15 cellular contexts compared by ENCODE assay signal in the genomic region with DNA sequence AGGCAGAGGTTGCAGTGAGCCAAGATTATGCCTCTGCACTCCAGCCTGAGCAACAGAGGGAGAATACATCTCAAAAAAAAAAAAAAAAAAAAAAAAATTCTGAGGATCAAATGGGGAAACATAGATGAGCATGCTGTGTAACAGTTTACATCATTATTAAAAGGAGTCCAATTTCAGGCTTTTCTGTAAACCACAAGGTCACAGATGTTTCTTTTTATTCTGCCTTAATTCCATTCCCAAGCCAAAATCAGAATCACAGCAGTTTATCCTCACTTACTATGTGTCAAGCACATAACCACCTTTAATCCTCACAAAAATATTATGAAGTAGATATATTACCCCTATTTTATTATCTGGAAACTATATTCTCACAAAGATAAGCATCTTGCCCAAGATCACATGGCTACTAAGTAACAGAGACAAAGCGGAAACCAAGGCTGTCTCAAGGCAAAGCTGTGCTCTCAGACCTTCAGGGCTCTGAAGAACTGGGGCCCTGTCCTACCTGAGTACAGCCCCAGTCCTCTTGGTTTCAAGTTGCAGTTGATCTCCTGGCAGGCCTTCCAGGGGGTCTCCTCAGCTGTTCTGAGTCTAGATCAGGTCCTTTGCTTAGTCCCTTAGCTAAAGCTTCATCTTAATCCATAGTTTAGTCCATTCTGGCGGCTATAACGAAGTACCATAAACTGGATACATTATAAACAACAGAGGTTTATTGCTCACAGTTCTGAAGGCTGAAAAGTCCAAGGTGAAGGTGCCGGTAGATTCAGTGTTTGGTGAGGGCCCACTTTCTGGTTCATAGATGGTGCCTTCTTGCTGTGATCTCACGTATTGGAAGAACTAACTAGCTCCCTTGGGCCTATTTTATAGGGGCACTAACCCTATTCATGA.
DNase-seq lines count a peak whose midpoint lies in the region; ATAC-seq and TF ChIP-seq lines count a peak whose summit lies in the region.
"Had no signal": no experiment of that assay in that cellular context is flagged by ENCODE, and none has a peak within 500 bp of the region (broad histone marks: within the 10 kb centered on the region; RNA-seq: fewer than 3 reads in every experiment).

No MANE protein-coding gene starts in this region.

- TF ChIP-seq CTCF in AG10803 (conservative IDR thresholded peaks at IDR 0.05; ENCODE audit: low read length) (no peak), esophagus squamous epithelium (IDR thresholded peaks at IDR 0.05) (no peak), osteocyte (IDR thresholded peaks at IDR 0.05) (no peak)

- peak overlapping the region; percentile 99 for H3K27ac Mint-ChIP-seq in osteocyte (ENCODE audit: unreplicated experiment)
- no peak overlapping the region for H3K27ac Mint-ChIP-seq in activated naive CD4-positive, alpha-beta T cell treated with anti-CD3 and anti-CD28 coated beads for 36 hours

- H3K4me3 Mint-ChIP-seq in osteocyte (ENCODE audit: unreplicated experiment): no peak overlapping the region
- H3K4me3 Mint-ChIP-seq in activated naive CD4-positive, alpha-beta T cell treated with anti-CD3 and anti-CD28 coated beads for 36 hours: no peak overlapping the region

- H3K27ac ChIP-seq in esophagus squamous epithelium: peak overlapping the region in 3 of 4 donors; percentile 55 to 59 (median 57)
- H3K27ac ChIP-seq: pancreas, WERI-Rb-1 had no signal

- H3K4me3 ChIP-seq in AG10803 (ENCODE audit: low read length): no peak overlapping the region
- H3K4me3 ChIP-seq in esophagus squamous epithelium: no peak overlapping the region
- H3K4me3 ChIP-seq: pancreas, transverse colon had no signal

- H3K36me3 Mint-ChIP-seq in osteocyte (ENCODE audit: unreplicated experiment): peaks cover 10% of the 10 kb centered on the region
- no peaks in the 10 kb centered on the region for H3K36me3 Mint-ChIP-seq in activated naive CD4-positive, alpha-beta T cell treated with anti-CD3 and anti-CD28 coated beads for 36 hours (ENCODE audit: low read depth)

- peaks cover 86% of the 10 kb centered on the region for H3K4me1 Mint-ChIP-seq in osteocyte (ENCODE audit: unreplicated experiment)
- no peaks in the 10 kb centered on the region for H3K4me1 Mint-ChIP-seq in activated naive CD4-positive, alpha-beta T cell treated with anti-CD3 and anti-CD28 coated beads for 36 hours (ENCODE audit: low read depth)

- intact Hi-C loops in esophagus squamous epithelium (cut with DNase I): no loop called here
- intact Hi-C loops in activated naive CD4-positive, alpha-beta T cell treated with anti-CD3 and anti-CD28 coated beads for 36 hours (cut with micrococcal nuclease): no loop called here

- CTCF ChIA-PET in activated naive CD4-positive, alpha-beta T cell treated with anti-CD3 and anti-CD28 coated beads for 36 hours (lab: Charles Lee): no interaction called here

- peaks cover 0 to 10% (median 0%) of the 10 kb centered on the region in 4 donors for H3K27me3 ChIP-seq in esophagus squamous epithelium
- H3K27me3 ChIP-seq: BE2C, transverse colon had no signal

- DNase-seq in AG10803 (ENCODE audit: low read depth) (peak; percentile 87), LHCN-M2 (ENCODE audit: low read depth) (peak; percentile 68), esophagus squamous epithelium (lab: John Stamatoyannopoulos, UW) (no peak), osteocyte (ENCODE audit: extremely low spot score, unreplicated experiment) (no peak), kidney tubule cell (ENCODE audit: low spot score) (no peak), left lobe of liver (ENCODE audit: low spot score) (no peak)
- no peak for DNase-seq in activated naive CD4-positive, alpha-beta T cell treated with anti-CD3 and anti-CD28 coated beads for 36 hours
- DNase-seq: activated naive CD4-positive, alpha-beta T cell treated with Interleukin-2 at 50 U/mL for 16 hours; BE2C; DMS79; pancreas; stimulated activated CD4-positive, alpha-beta T cell treated with anti-CD3 and anti-CD28 coated beads, Interleukin-1b, Interleukin-23, amount 100 ng/mL, for 48 hours; transverse colon; WERI-Rb-1 had no signal

- H3K9me3 Mint-ChIP-seq in osteocyte (ENCODE audit: unreplicated experiment): peaks cover 6% of the 10 kb centered on the region
- H3K9me3 Mint-ChIP-seq in activated naive CD4-positive, alpha-beta T cell treated with anti-CD3 and anti-CD28 coated beads for 36 hours: peaks cover 2% of the 10 kb centered on the region

- no peaks in the 10 kb centered on the region for H3K36me3 ChIP-seq in esophagus squamous epithelium
- H3K36me3 ChIP-seq: BE2C, pancreas, transverse colon, WERI-Rb-1 had no signal

- ATAC-seq in HG02981 (IDR thresholded peaks at IDR 0.05; ENCODE audit: unreplicated experiment) (no peak), left lobe of liver (no peak)

- no peaks in the 10 kb centered on the region for H3K27me3 Mint-ChIP-seq in osteocyte (ENCODE audit: unreplicated experiment)
- peaks cover 24% of the 10 kb centered on the region for H3K27me3 Mint-ChIP-seq in activated naive CD4-positive, alpha-beta T cell treated with anti-CD3 and anti-CD28 coated beads for 36 hours (ENCODE audit: low read depth)

- peaks cover 0 to 31% (median 4%) of the 10 kb centered on the region in 3 donors for H3K4me1 ChIP-seq in esophagus squamous epithelium
- H3K4me1 ChIP-seq: BE2C, pancreas had no signal

- TF ChIP-seq POLR2A in esophagus squamous epithelium (IDR thresholded peaks at IDR 0.05): no peak

- 75 to 94% methylated on average over 5 of the region's 5 CpGs for WGBS in esophagus squamous epithelium, 2 donors

- no peaks in the 10 kb centered on the region for H3K9me3 ChIP-seq in esophagus squamous epithelium
- H3K9me3 ChIP-seq: BE2C, pancreas, transverse colon had no signal

Comparison
In these comparisons a context has a peak if more than half of its experiments do, and no peak if none do; other contexts are left out.
1. DNase-seq: peak in AG10803 (single experiment) and LHCN-M2 (single experiment); none in esophagus squamous epithelium (single experiment), osteocyte (single experiment), activated naive CD4-positive, alpha-beta T cell treated with anti-CD3 and anti-CD28 coated beads for 36 hours (single experiment), kidney tubule cell (single experiment) and left lobe of liver (single experiment).